25 cellular contexts compared by ENCODE assay signal in the genomic region with DNA sequence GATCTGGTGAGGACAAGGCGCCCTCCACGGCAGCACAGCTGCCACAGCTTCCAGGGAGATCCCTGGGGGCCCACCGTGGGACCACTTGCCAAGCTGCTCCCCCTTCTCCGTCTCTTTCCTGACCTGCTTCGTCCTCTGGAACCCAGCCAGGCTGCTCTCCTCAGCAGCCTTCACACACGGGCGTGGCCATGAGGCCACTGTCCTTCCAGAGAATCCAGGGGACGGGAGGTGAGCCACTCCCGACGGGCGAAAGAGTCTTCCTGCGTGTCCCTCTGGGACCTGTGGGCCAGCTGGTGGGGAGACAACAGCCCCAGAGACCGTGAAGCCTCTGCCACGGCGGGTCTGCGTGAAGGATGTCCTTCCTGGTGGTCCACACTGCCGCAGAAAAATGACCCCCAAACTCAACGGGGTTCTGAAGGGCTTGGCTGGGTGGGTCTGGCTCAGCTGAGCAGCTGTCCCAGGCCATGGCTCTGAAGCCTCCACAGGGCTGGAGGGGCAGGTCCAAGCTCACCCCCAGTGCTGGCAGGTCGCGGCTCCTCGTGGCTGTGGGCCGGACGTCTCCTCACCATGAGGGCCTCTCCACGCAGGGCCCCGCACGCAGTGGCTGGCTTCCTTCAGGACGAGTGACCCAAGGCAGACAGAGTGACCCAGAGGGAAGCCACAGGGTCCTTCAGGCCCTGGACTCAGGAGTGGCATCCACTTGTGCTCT. TPM values are rescaled to one million over a fixed set of nuclear protein-coding genes. Genes with fewer than 3 reads are reported as not detected.
DNase-seq lines count a peak whose midpoint lies in the region; ATAC-seq and TF ChIP-seq lines count a peak whose summit lies in the region.
"Had no signal": no experiment of that assay in that cellular context is flagged by ENCODE, and none has a peak within 500 bp of the region (broad histone marks: within the 10 kb centered on the region; RNA-seq: fewer than 3 reads in every experiment).

No MANE protein-coding gene starts in this region.

- H3K9ac ChIP-seq in SK-N-SH (no peak overlapping the region), IMR-90 (ENCODE audit: low read depth, low read length) (no peak overlapping the region)

- H3K9me3 ChIP-seq in SK-N-SH: no peaks in the 10 kb centered on the region
- H3K9me3 ChIP-seq in IMR-90 (ENCODE audit: control insufficient read depth, insufficient read depth, low read length): 0 out of 2 replicates have a peak, but pooled peaks cover under 1% of the 10 kb centered on the region
- no peaks in the 10 kb centered on the region for H3K9me3 ChIP-seq in tibial nerve
- H3K9me3 ChIP-seq in prostate gland: no peaks in the 10 kb centered on the region
- H3K9me3 ChIP-seq in PC-9 (ENCODE audit: insufficient read depth, low read depth): no peaks in the 10 kb centered on the region
- H3K9me3 ChIP-seq: lower lobe of right lung, ovary, upper lobe of left lung had no signal

- H3K4me3 ChIP-seq in SK-N-SH (ENCODE audit: low read depth in 2 of 2, low read length in 1 of 2): no peak overlapping the region
- no peak overlapping the region for H3K4me3 ChIP-seq in IMR-90 (ENCODE audit: insufficient read depth, low read depth, low read length)
- H3K4me3 ChIP-seq in tibial nerve: no peak overlapping the region
- H3K4me3 ChIP-seq in prostate gland: no peak overlapping the region
- no peak overlapping the region for H3K4me3 ChIP-seq in PC-9
- H3K4me3 ChIP-seq: lower lobe of right lung, ovary, upper lobe of left lung had no signal

- H2BK5ac ChIP-seq in IMR-90 (ENCODE audit: low read depth, low read length, poor library complexity, severe bottlenecking): no peak overlapping the region

- peaks cover 35 to 65% of the 10 kb centered on the region in 2 donors for H3K4me1 Mint-ChIP-seq in stimulated activated naive B cell treated with anti-CD40 and anti-IgM and Interleukin-4, amounts not matched to agents 10 μg/mL and 1 μg/mL and 100 μg/mL, for 72 hours

- BruUV-seq in IMR-90 (replicated peaks; lab: Mats Ljungman, UMichigan) (no TSS peak), PC-9 (replicated peaks; lab: Mats Ljungman, UMichigan) (no TSS peak)

- H4K91ac ChIP-seq in IMR-90 (ENCODE audit: insufficient read depth, low read depth, low read length): no peak overlapping the region

- no peak for TF ChIP-seq POLR2A in IMR-90 (IDR thresholded peaks at IDR 0.05; ENCODE audit: low read depth, low read length)
- TF ChIP-seq POLR2A in tibial nerve (IDR thresholded peaks at IDR 0.05): no peak
- no peak for TF ChIP-seq POLR2A in prostate gland (IDR thresholded peaks at IDR 0.05)

- H4K5ac ChIP-seq in IMR-90 (ENCODE audit: low read depth, low read length): no peak overlapping the region

- H2AFZ ChIP-seq in SK-N-SH (ENCODE audit: low read depth) (no peak overlapping the region), IMR-90 (replicated peaks; ENCODE audit: low read length, poor library complexity) (no peak overlapping the region), PC-9 (no peak overlapping the region)

- H3K4me2 ChIP-seq in SK-N-SH (no peak overlapping the region), IMR-90 (ENCODE audit: low read depth, low read length) (no peak overlapping the region), PC-9 (no peak overlapping the region)

- no peaks in the 10 kb centered on the region for H3K36me3 ChIP-seq in SK-N-SH (replicated peaks in 1 of 2; ENCODE audit: control insufficient read depth in 1 of 2, insufficient read depth in 2 of 2, low read length in 1 of 2)
- no peaks in the 10 kb centered on the region for H3K36me3 ChIP-seq in IMR-90 (ENCODE audit: control insufficient read depth, insufficient read depth, low read length)
- no peaks in the 10 kb centered on the region for H3K36me3 ChIP-seq in tibial nerve
- no peaks in the 10 kb centered on the region for H3K36me3 ChIP-seq in prostate gland
- H3K36me3 ChIP-seq in PC-9 (ENCODE audit: low read depth): no peaks in the 10 kb centered on the region
- H3K36me3 ChIP-seq: lower lobe of right lung, ovary, upper lobe of left lung, WERI-Rb-1 had no signal

- DNase-seq in SK-N-SH (peak; percentile 19), IMR-90 (no peak), left lobe of liver (ENCODE audit: low spot score) (peak; percentile 51), tibial nerve (ENCODE audit: low spot score in 2 of 2) (no peak), prostate gland (ENCODE audit: low spot score) (no peak), PC-9 (no peak)
- no peak for DNase-seq in stimulated activated naive B cell treated with anti-CD40 and anti-IgM and Interleukin-4, amounts not matched to agents 10 μg/mL and 1 μg/mL and 100 μg/mL, for 72 hours
- DNase-seq: activated CD4-positive, alpha-beta T cell treated with anti-CD3 and anti-CD28 coated beads, Interleukin-2, amount 50 U/mL, for 48 hours; activated naive CD4-positive, alpha-beta T cell treated with anti-CD3 and anti-CD28 coated beads for 36 hours; CD4-positive, CD25-positive, alpha-beta regulatory T cell; cerebellar nuclear complex; DMS53; effector memory CD8-positive, alpha-beta T cell; glutamatergic neuron; lower lobe of right lung; NCI-H187; NCI-H510A; ovary; SIG-M5; stimulated activated naive CD8-positive, alpha-beta T cell treated with anti-CD3 and anti-CD28 coated beads, Interleukin-15, amount 100 ng/mL, for 72 hours; T-helper 17 cell; WERI-Rb-1 had no signal

- H3K36me3 Mint-ChIP-seq in stimulated activated naive B cell treated with anti-CD40 and anti-IgM and Interleukin-4, amounts not matched to agents 10 μg/mL and 1 μg/mL and 100 μg/mL, for 72 hours: no peaks in the 10 kb centered on the region
- H3K36me3 Mint-ChIP-seq: CD4-positive, CD25-positive, alpha-beta regulatory T cell had no signal

- H3F3A ChIP-seq in SK-N-SH (replicated peaks; ENCODE audit: insufficient read depth): no peaks in the 10 kb centered on the region
- no peaks in the 10 kb centered on the region for H3F3A ChIP-seq in PC-9 (ENCODE audit: insufficient read depth, low read depth)

- no peak overlapping the region for H3K23ac ChIP-seq in IMR-90 (ENCODE audit: low read depth, low read length)

- H2AK5ac ChIP-seq in IMR-90 (ENCODE audit: low read depth, low read length): peak overlapping the region; percentile 50; the same call in 1 of the 2 replicates

- H4K20me1 ChIP-seq in SK-N-SH (ENCODE audit: insufficient read depth) (no peaks in the 10 kb centered on the region), IMR-90 (ENCODE audit: insufficient read depth, low read length) (peaks cover 19% of the 10 kb centered on the region; the same call in 1 of the 2 replicates), PC-9 (ENCODE audit: insufficient read depth) (peaks cover 4% of the 10 kb centered on the region; the same call in 1 of the 2 replicates)

- no peak overlapping the region for H3K4ac ChIP-seq in IMR-90 (ENCODE audit: low read depth, low read length)

- in situ Hi-C loops in IMR-90 (cut with MboI; ENCODE audit: low sequenced_read_pairs): loop anchor here (25.0 kb wide), 1 partner anchor 826 kb away; a partner anchor contains a TSS

- H4K8ac ChIP-seq in IMR-90 (ENCODE audit: low read depth in 2 of 2, low read length in 2 of 2): no peak overlapping the region

- no peak overlapping the region for H2BK20ac ChIP-seq in IMR-90 (ENCODE audit: low read depth, low read length)

- CTCF ChIA-PET in SK-N-SH (lab: Yijun Ruan, JAX): interaction anchor here (1.3 kb wide), 1 partner anchor 179 kb away, joined by 3 read pairs; no protein-coding TSS in a partner anchor
- CTCF ChIA-PET in IMR-90 (lab: Yijun Ruan, JAX): no interaction called here
- CTCF ChIA-PET in PC-9 (lab: Charles Lee): interaction anchor here (1.0 kb wide), 1 partner anchor 10 kb away, joined by 3 read pairs; no protein-coding TSS in a partner anchor

- H3K79me2 ChIP-seq in SK-N-SH (ENCODE audit: insufficient read depth): no peaks in the 10 kb centered on the region
- H3K79me2 ChIP-seq in PC-9 (ENCODE audit: low read depth): no peaks in the 10 kb centered on the region

- H3K4me3 Mint-ChIP-seq in stimulated activated naive B cell treated with anti-CD40 and anti-IgM and Interleukin-4, amounts not matched to agents 10 μg/mL and 1 μg/mL and 100 μg/mL, for 72 hours: no peak overlapping the region
- H3K4me3 Mint-ChIP-seq: activated naive CD4-positive, alpha-beta T cell treated with anti-CD3 and anti-CD28 coated beads for 36 hours; CD4-positive, CD25-positive, alpha-beta regulatory T cell; effector memory CD8-positive, alpha-beta T cell; T-helper 17 cell had no signal

- H3K79me1 ChIP-seq in IMR-90 (ENCODE audit: low read depth in 1 of 2, low read length in 2 of 2): no peaks in the 10 kb centered on the region

- H3K27me3 Mint-ChIP-seq in stimulated activated naive B cell treated with anti-CD40 and anti-IgM and Interleukin-4, amounts not matched to agents 10 μg/mL and 1 μg/mL and 100 μg/mL, for 72 hours: peaks cover 67 to 74% of the 10 kb centered on the region in 2 donors

- H2BK15ac ChIP-seq in IMR-90 (ENCODE audit: low read depth, low read length): no peak overlapping the region

- TF ChIP-seq RAD21 in SK-N-SH (IDR thresholded peaks at IDR 0.05; ENCODE audit: low read length): no peak
- TF ChIP-seq RAD21 in IMR-90 (IDR thresholded peaks at IDR 0.05; ENCODE audit: low read length): no peak

- H2AK9ac ChIP-seq in IMR-90 (replicated peaks; ENCODE audit: low read depth, low read length, poor library complexity): no peak overlapping the region

- H3K56ac ChIP-seq in IMR-90 (ENCODE audit: extremely low read depth, insufficient read depth, low read length): no peak overlapping the region

- no peak for ATAC-seq in SK-N-SH treated with all-trans-retinoic acid at 6 μM for 48 hours
- ATAC-seq in IMR-90 (ENCODE audit: low read depth): no peak
- no peak for ATAC-seq in left lobe of liver
- no peak for ATAC-seq in stimulated activated naive B cell treated with anti-CD40 and anti-IgM and Interleukin-4, amounts not matched to agents 10 μg/mL and 1 μg/mL and 100 μg/mL, for 72 hours (replicated peaks)
- ATAC-seq: effector memory CD8-positive, alpha-beta T cell; lower lobe of right lung; stimulated activated naive CD8-positive, alpha-beta T cell treated with anti-CD3 and anti-CD28 coated beads, Interleukin-15, amount 100 ng/mL, for 72 hours; T-helper 17 cell had no signal

- peak overlapping the region; percentile 31 for H3K27ac Mint-ChIP-seq in stimulated activated naive B cell treated with anti-CD40 and anti-IgM and Interleukin-4, amounts not matched to agents 10 μg/mL and 1 μg/mL and 100 μg/mL, for 72 hours
- H3K27ac Mint-ChIP-seq: activated naive CD4-positive, alpha-beta T cell treated with anti-CD3 and anti-CD28 coated beads for 36 hours; CD4-positive, CD25-positive, alpha-beta regulatory T cell; effector memory CD8-positive, alpha-beta T cell; T-helper 17 cell had no signal

- peaks cover 13% of the 10 kb centered on the region for H3K9me1 ChIP-seq in IMR-90 (ENCODE audit: insufficient read depth, low read length)

- WGBS in SK-N-SH (ENCODE audit: low lambda C conversion rate): 86% methylated on average over 14 of the region's 27 CpGs
- WGBS in IMR-90 (ENCODE audit: extremely low coverage in 2 of 2, insufficient read length in 1 of 2), 2 experiments: 82% methylated on average over 11 of the region's 27 CpGs; no CpG with 5 or more reads in 1 of the 2 experiments
- WGBS in tibial nerve, 2 donors: 84% methylated on average over 13 to 27 of the region's 27 CpGs
- WGBS in prostate gland: 82% methylated on average over 20 of the region's 27 CpGs

- dilution Hi-C loops in IMR-90 (cut with HindIII; ENCODE audit: low sequenced_read_pairs, unreplicated experiment): no loop called here

- H3K9me3 Mint-ChIP-seq in stimulated activated naive B cell treated with anti-CD40 and anti-IgM and Interleukin-4, amounts not matched to agents 10 μg/mL and 1 μg/mL and 100 μg/mL, for 72 hours: peaks cover 0 to 1% of the 10 kb centered on the region in 2 donors
- H3K9me3 Mint-ChIP-seq: activated naive CD4-positive, alpha-beta T cell treated with anti-CD3 and anti-CD28 coated beads for 36 hours; effector memory CD8-positive, alpha-beta T cell; stimulated activated naive CD8-positive, alpha-beta T cell treated with anti-CD3 and anti-CD28 coated beads, Interleukin-15, amount 100 ng/mL, for 72 hours had no signal

- intact Hi-C loops in IMR-90 (cut with micrococcal nuclease): no loop called here
- intact Hi-C loops in prostate gland (cut with DNase I): no loop called here
- intact Hi-C loops in PC-9 (cut with micrococcal nuclease; ENCODE audit: unreplicated experiment): no loop called here

- TF ChIP-seq CTCF in SK-N-SH (IDR thresholded peaks at IDR 0.05): no peak
- TF ChIP-seq CTCF in IMR-90 (conservative IDR thresholded peaks at IDR 0.05; ENCODE audit: low read depth, low read length): no peak
- TF ChIP-seq CTCF in tibial nerve (IDR thresholded peaks at IDR 0.05): no peak
- no peak for TF ChIP-seq CTCF in prostate gland (IDR thresholded peaks at IDR 0.05)
- TF ChIP-seq CTCF in PC-9 (conservative IDR thresholded peaks at IDR 0.05): no peak

- H3K27me3 ChIP-seq in SK-N-SH (ENCODE audit: insufficient read depth): no peaks in the 10 kb centered on the region; the same call in 1 of the 2 replicates
- H3K27me3 ChIP-seq in IMR-90 (ENCODE audit: control insufficient read depth, insufficient read depth, low read length): peaks cover 41% of the 10 kb centered on the region
- peaks cover 0 to 10% of the 10 kb centered on the region in 2 donors for H3K27me3 ChIP-seq in tibial nerve
- no peaks in the 10 kb centered on the region for H3K27me3 ChIP-seq in prostate gland (replicated peaks; ENCODE audit: insufficient read depth)
- H3K27me3 ChIP-seq in PC-9 (ENCODE audit: insufficient read depth, low read depth): peaks cover 97% of the 10 kb centered on the region
- H3K27me3 ChIP-seq: ovary, upper lobe of left lung had no signal

- TF ChIP-seq EP300 in SK-N-SH (IDR thresholded peaks at IDR 0.05; ENCODE audit: borderline replicate concordance in 1 of 2, low read depth in 1 of 2, low read length in 1 of 2) (no peak), tibial nerve (IDR thresholded peaks at IDR 0.05) (no peak)

- H3K4me1 ChIP-seq in SK-N-SH (ENCODE audit: control insufficient read depth in 1 of 2, insufficient read depth in 2 of 2, low read depth in 1 of 2, low read length in 1 of 2) (peaks cover 18 to 30% of the 10 kb centered on the region in 2 experiments; a peak in 3 of 4 replicates), IMR-90 (ENCODE audit: control insufficient read depth, insufficient read depth, low read length) (peaks cover 42% of the 10 kb centered on the region), tibial nerve (peaks cover 0 to 36% (median 14%) of the 10 kb centered on the region in 4 donors), prostate gland (replicated peaks) (no peaks in the 10 kb centered on the region), PC-9 (replicated peaks; ENCODE audit: insufficient read depth) (no peaks in the 10 kb centered on the region)

- H3K27ac ChIP-seq in SK-N-SH (ENCODE audit: low read depth in 2 of 2, low read length in 1 of 2) (no peak overlapping the region), IMR-90 (ENCODE audit: insufficient read depth, low read length) (no peak overlapping the region), tibial nerve (no peak overlapping the region), prostate gland (no peak overlapping the region), PC-9 (no peak overlapping the region)
- H3K27ac ChIP-seq: HL-60, ovary, WERI-Rb-1 had no signal

- H3K14ac ChIP-seq in IMR-90 (replicated peaks; ENCODE audit: low read depth, low read length): no peak overlapping the region

- no peak overlapping the region; the same call in 1 of the 2 replicates for H2BK120ac ChIP-seq in IMR-90 (ENCODE audit: low read depth, low read length)

- no peak overlapping the region for H3K18ac ChIP-seq in IMR-90 (ENCODE audit: low read depth, low read length)

- H3K9me2 ChIP-seq in SK-N-SH (no peaks in the 10 kb centered on the region), PC-9 (ENCODE audit: insufficient read depth) (no peaks in the 10 kb centered on the region)

- POLR2A ChIA-PET in SK-N-SH (lab: Yijun Ruan, JAX) (no interaction called here), IMR-90 (lab: Charles Lee; ENCODE audit: unreplicated experiment) (no interaction called here), PC-9 (lab: Charles Lee; ENCODE audit: unreplicated experiment) (no interaction called here)

RNA-seq across cellular contexts. Expression of a gene that starts 47.4 kb away (rescaled TPM):
- polyA plus RNA-seq in SK-N-SH (2012; rRNA removed) (not detected in 2 replicates), IMR-90 (2012; rRNA removed) (not detected in 2 replicates)
- not detected in 2 replicates for polyA plus RNA-seq in SK-N-SH (2012; cell fraction: cytosol; rRNA removed)
- 0.06 TPM in 1 of 2 replicates, not detected in the other for polyA plus RNA-seq in SK-N-SH (2012; cell fraction: nucleus; rRNA removed)
- total RNA-seq in IMR-90 (2012; rRNA removed) (not detected in 2 replicates), left lobe of liver (1.6 TPM), tibial nerve (1 to 10 TPM in 1 of 4 donors, under 1 TPM in 1, not detected in 2; 0.60 to 4.7 TPM), prostate gland (10 to 100 TPM in 1 of 2 donors, 1 to 10 TPM in 1; 2.9 to 22.1 TPM), PC-9 (2021) (0.57 and 2.6 TPM in 2 replicates)
- not detected in 2 replicates for polyA plus RNA-seq in IMR-90 (2012; cell fraction: cytosol; rRNA removed)
- not detected in 2 replicates for polyA plus RNA-seq in IMR-90 (2012; cell fraction: nucleus; rRNA removed; ENCODE audit: low replicate concordance)
- total RNA-seq: CD4-positive, CD25-positive, alpha-beta regulatory T cell; T-helper 17 cell had no signal
- polyA plus RNA-seq: CD4-positive, CD25-positive, alpha-beta regulatory T cell had no signal

Comparison
In these comparisons a context has a peak if more than half of its experiments do, and no peak if none do; other contexts are left out.
1. DNase-seq: peak in SK-N-SH (single experiment) and left lobe of liver (single experiment); none in IMR-90 (single experiment), stimulated activated naive B cell treated with anti-CD40 and anti-IgM and Interleukin-4, amounts not matched to agents 10 μg/mL and 1 μg/mL and 100 μg/mL, for 72 hours (single experiment), tibial nerve (0 of 2), prostate gland (single experiment) and PC-9 (0 of 2).